ENCODE assay signal across 14 cellular contexts in the genomic region with DNA sequence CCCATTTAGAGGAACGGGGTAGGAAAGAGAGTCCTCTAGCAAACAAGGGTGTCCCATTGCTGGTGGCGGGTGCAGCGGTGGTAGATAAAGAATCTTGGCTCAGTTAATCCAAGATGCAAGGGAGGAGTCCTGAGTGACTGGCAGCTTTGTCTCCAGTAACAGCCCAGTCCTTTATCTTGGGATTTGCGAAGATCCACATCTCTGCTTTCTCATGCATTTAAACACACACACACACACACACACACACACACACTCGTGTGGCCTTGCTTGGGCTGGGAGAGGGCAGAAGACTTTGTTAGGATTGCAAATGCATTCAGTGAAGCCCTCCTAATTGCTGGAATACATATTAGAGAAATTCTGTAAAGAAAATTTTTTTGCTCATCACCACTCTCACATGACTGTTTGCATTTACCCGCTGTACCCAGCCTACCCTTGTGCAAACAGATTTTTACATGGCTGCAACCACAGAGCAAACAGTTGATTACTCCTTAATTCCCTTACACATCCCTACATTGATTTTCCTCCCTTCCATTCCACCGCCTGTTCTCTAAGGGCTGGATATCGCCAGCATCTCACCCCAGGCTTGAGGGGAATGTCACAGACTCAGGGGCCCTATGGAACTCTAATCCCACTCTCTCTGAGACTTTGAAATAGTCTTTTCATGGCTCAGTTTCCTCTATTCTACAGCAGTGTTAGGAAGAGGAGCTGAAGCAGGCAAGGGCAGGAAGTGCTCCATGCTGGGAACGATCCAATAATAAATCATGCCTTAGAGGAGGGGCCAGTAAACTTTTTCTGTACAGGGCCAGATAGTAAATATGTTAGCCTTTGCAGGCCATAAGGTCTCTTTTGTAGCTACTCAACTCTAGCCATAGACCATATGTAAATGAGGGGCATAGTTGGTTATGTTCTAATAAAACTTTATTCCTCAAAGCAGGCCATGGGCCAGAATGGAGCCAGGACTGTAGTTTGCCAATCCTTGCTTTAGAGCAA. TPM values are rescaled to one million over a fixed set of nuclear protein-coding genes. Genes with fewer than 3 reads are reported as not detected.
DNase-seq lines count a peak whose midpoint lies in the region; ATAC-seq, FAIRE-seq and TF ChIP-seq lines count a peak whose summit lies in the region.
"Had no signal": no experiment of that assay in that cellular context is flagged by ENCODE, and none has a peak within 500 bp of the region (broad histone marks: within the 10 kb centered on the region; RNA-seq: fewer than 3 reads in every experiment).

No MANE protein-coding gene starts in this region.

- H3K36me3 ChIP-seq in A673 (ENCODE audit: insufficient read depth, low read length, poor library complexity, severe bottlenecking): no peaks in the 10 kb centered on the region
- peaks cover 5% of the 10 kb centered on the region; the same call in 1 of the 2 replicates for H3K36me3 ChIP-seq in HUES64 (ENCODE audit: insufficient read depth, low read length)
- H3K36me3 ChIP-seq in K562 (ENCODE audit: control insufficient read depth, insufficient read depth, low read length): no peaks in the 10 kb centered on the region
- H3K36me3 ChIP-seq: BLaER1, SJSA1, thoracic aorta had no signal

- no peaks in the 10 kb centered on the region for H3K9me3 ChIP-seq in A673 (ENCODE audit: low read depth, low read length, poor library complexity, severe bottlenecking)
- no peaks in the 10 kb centered on the region for H3K9me3 ChIP-seq in HUES64 (ENCODE audit: insufficient read depth, low read depth, low read length)
- H3K9me3 ChIP-seq in K562 (replicated peaks; ENCODE audit: control insufficient read depth, insufficient read depth, low read depth, low read length): no peaks in the 10 kb centered on the region
- H3K9me3 ChIP-seq: BLaER1, SJSA1, thoracic aorta had no signal

- in situ Hi-C loops in K562 (cut with MboI): no loop called here

- ATAC-seq in K562: peak; percentile 8; the same call in 2 of the 3 replicates
- ATAC-seq in left colon: peak; percentile 51
- no peak for ATAC-seq in HG03469 (IDR thresholded peaks at IDR 0.05; ENCODE audit: unreplicated experiment)
- ATAC-seq in HG03457 (IDR thresholded peaks at IDR 0.05; ENCODE audit: unreplicated experiment): no peak

- POLR2A ChIA-PET in A673 (lab: Charles Lee; ENCODE audit: low non-redundant PET) (no interaction called here), K562 (lab: Yijun Ruan, JAX) (interaction anchor here (0.6 to 2.2 kb wide), 9 partner anchors 9 to 688 kb away, joined by 3 to 18 read pairs (median 3); no protein-coding TSS in a partner anchor)

- no peak overlapping the region for H3K9ac ChIP-seq in HUES64 (ENCODE audit: low read depth, low read length)
- peak overlapping the region; percentile 10 to 46; a peak in 1 of 4 replicates for H3K9ac ChIP-seq in K562 (ENCODE audit: insufficient read depth in 1 of 2, low read depth in 2 of 2, low read length in 2 of 2)
- H3K9ac ChIP-seq: BLaER1 had no signal

- H3K4me3 ChIP-seq in A673 (ENCODE audit: low read depth, low read length, poor library complexity, severe bottlenecking): no peak overlapping the region
- no peak overlapping the region for H3K4me3 ChIP-seq in HUES64 (ENCODE audit: low read length)
- H3K4me3 ChIP-seq in K562: no peak overlapping the region
- H3K4me3 ChIP-seq: BLaER1, SJSA1, thoracic aorta had no signal

- H3K27me3 ChIP-seq in A673 (replicated peaks; ENCODE audit: insufficient read depth, low read depth, low read length, poor library complexity) (no peaks in the 10 kb centered on the region), HUES64 (ENCODE audit: insufficient read depth, low read length) (no peaks in the 10 kb centered on the region), K562 (ENCODE audit: control insufficient read depth in 2 of 2, insufficient read depth in 2 of 2, low read length in 2 of 2) (no peaks in the 10 kb centered on the region)
- H3K27me3 ChIP-seq: SJSA1 had no signal

- TF ChIP-seq CTCF in A673 (conservative IDR thresholded peaks at IDR 0.05; ENCODE audit: low read depth, low read length) (no peak), K562 (IDR thresholded peaks at IDR 0.05 in 2 of 3, conservative IDR thresholded peaks at IDR 0.05 in 1 of 3; ENCODE audit: insufficient read depth in 2 of 3, low read depth in 1 of 3, low read length in 3 of 3) (no peak)

- peaks cover 29% of the 10 kb centered on the region for H3K4me1 ChIP-seq in A673 (ENCODE audit: insufficient read depth, low read length, poor library complexity, severe bottlenecking)
- peaks cover 62% of the 10 kb centered on the region for H3K4me1 ChIP-seq in HUES64 (ENCODE audit: insufficient read depth, low read length)
- H3K4me1 ChIP-seq in K562 (replicated peaks in 1 of 2; ENCODE audit: control insufficient read depth in 2 of 2, insufficient read depth in 2 of 2, low read length in 2 of 2): peaks cover 34 to 53% of the 10 kb centered on the region in 2 experiments

- no peaks in the 10 kb centered on the region for H3K9me1 ChIP-seq in K562 (ENCODE audit: control insufficient read depth, insufficient read depth, low read length)

- FAIRE-seq in K562 (lab: Jason Lieb, UNC): peak; percentile 23
- FAIRE-seq: islet of Langerhans had no signal

- no peak for TF ChIP-seq POLR2A in K562 (conservative IDR thresholded peaks at IDR 0.05)

- WGBS in HUES64: 51% methylated on average over 8 of the region's 9 CpGs
- 16% methylated on average over 9 of the region's 9 CpGs for WGBS in K562 (ENCODE audit: insufficient coverage, low coverage, missing lambda C conversion rate)

- DNase-seq in A673 (ENCODE audit: low spot score): peak; percentile 44
- DNase-seq in K562 (ENCODE audit: extremely low read depth in 1 of 4, low spot score in 3 of 4): peak in 2 of 4 experiments; percentile 47 to 56
- no peak for DNase-seq in left colon
- DNase-seq in activated gamma-delta T cell (lab: John Stamatoyannopoulos, UW): no peak
- no peak for DNase-seq in NCI-H2081 treated with DMSO at 0.1 percent for 48 hours (lab: John Stamatoyannopoulos, UW)
- DNase-seq: activated CD4-positive, alpha-beta T cell treated with anti-CD3 and anti-CD28 coated beads, Interleukin-2, amount 50 U/mL, for 48 hours; NCI-H1930 had no signal

- H3K79me2 ChIP-seq in K562 (ENCODE audit: control insufficient read depth, insufficient read depth, low read length): no peaks in the 10 kb centered on the region

- BruUV-seq in A673 (replicated peaks; lab: Mats Ljungman, UMichigan) (no TSS peak), K562 (replicated peaks; lab: Mats Ljungman, UMichigan) (no TSS peak)

- intact Hi-C loops in A673 (cut with micrococcal nuclease; ENCODE audit: unreplicated experiment): no loop called here
- intact Hi-C loops in K562 (cut with micrococcal nuclease): no loop called here
- intact Hi-C loops in left colon (cut with DNase I, micrococcal nuclease): no loop called here

- H3K27ac ChIP-seq in A673 (ENCODE audit: low read depth, low read length, poor library complexity, severe bottlenecking) (peak overlapping the region; percentile 49), HUES64 (ENCODE audit: low read depth, low read length) (peak overlapping the region; percentile 68; the same call in 1 of the 2 replicates), K562 (ENCODE audit: extremely low read depth, low read depth, low read length) (0 out of 3 replicates have a peak overlapping the region, but pooled peaks have one; percentile 25)
- H3K27ac ChIP-seq: BLaER1, SJSA1, thoracic aorta had no signal

- TF ChIP-seq EP300 in K562 (IDR thresholded peaks at IDR 0.05; ENCODE audit: low read length): no peak

- no peaks in the 10 kb centered on the region for H4K20me1 ChIP-seq in K562 (replicated peaks; ENCODE audit: control insufficient read depth, insufficient read depth, low read length)

- TF ChIP-seq RAD21 in K562 (CRISPR knock-in tag; conservative IDR thresholded peaks at IDR 0.05 in 1 of 2, IDR thresholded peaks at IDR 0.05 in 1 of 2): no peak

- no peak overlapping the region for H3K4me2 ChIP-seq in K562 (ENCODE audit: insufficient read depth, low read length)

- CTCF ChIA-PET in A673 (lab: Charles Lee): no interaction called here
- CTCF ChIA-PET in K562 (lab: Yijun Ruan, JAX; ENCODE audit: low intra/inter-chr PET ratio): interaction anchor here (0.6 kb wide), 1 partner anchor 147 kb away, joined by 3 read pairs; no protein-coding TSS in a partner anchor

- H2AFZ ChIP-seq in K562 (ENCODE audit: low read depth, low read length): peak overlapping the region; percentile 56

RNA-seq across cellular contexts. Expression of a gene that starts 3.5 kb away (rescaled TPM):
- total RNA-seq in A673 (2021): 0.04 and 0.15 TPM in 2 replicates
- polyA plus RNA-seq in HUES64 (2013, experiment 1 of 2): 24.7 TPM
- polyA plus RNA-seq in HUES64 (2013, experiment 2 of 2): 18.1 TPM
- 1.0 and 1.2 TPM in 2 replicates for total RNA-seq in K562 (2011; cell fraction: chromatin; rRNA removed; ENCODE audit: low replicate concordance)
- 0.53 and 1.0 TPM in 2 replicates for total RNA-seq in K562 (2011; cell fraction: nucleolus; rRNA removed)
- total RNA-seq in K562 (2011; cell fraction: nucleoplasm; rRNA removed): 1.0 and 2.0 TPM in 2 replicates
- 0.14 and 0.20 TPM in 2 replicates for total RNA-seq in K562 (2014; rRNA removed)
- total RNA-seq in K562 (2014; rRNA removed; fragmentation: Illumina TruSeq; extraction: Trizol): 0.16 and 0.18 TPM in 2 replicates
- 0.08 and 0.11 TPM in 2 replicates for total RNA-seq in K562 (2015; rRNA removed; fragmentation: Illumina TruSeq; extraction: Trizol)
- 0.22 and 0.35 TPM in 2 replicates for total RNA-seq in K562 (2021)
- 0.20 and 0.21 TPM in 2 replicates for polyA plus RNA-seq in K562 (2011; rRNA removed)
- polyA plus RNA-seq in K562 (2011; cell fraction: cytosol; rRNA removed): 0.16 and 0.25 TPM in 2 replicates
- polyA plus RNA-seq in K562 (2011; cell fraction: nucleus; rRNA removed): 0.20 and 0.33 TPM in 2 replicates
- 0.21 and 0.35 TPM in 2 replicates for polyA plus RNA-seq in K562 (2012)
- polyA plus RNA-seq in K562 (2014; fragmentation: Illumina TruSeq; extraction: Trizol): 0.10 TPM in 2 replicates
- polyA plus RNA-seq in K562 (2014; fragmentation: Nextera tagmentation; extraction: Ambion mirVana): under 1 TPM; 0.06 to 0.08 TPM
- polyA plus RNA-seq in K562 (2014; rRNA removed): 0.16 and 0.26 TPM in 2 replicates
- polyA minus RNA-seq in K562 (2011; rRNA and poly(A)+ RNA removed): 0.51 and 0.67 TPM in 2 replicates
- polyA minus RNA-seq in K562 (2011; cell fraction: cytosol; rRNA and poly(A)+ RNA removed): 0.19 TPM in 1 of 2 replicates, not detected in the other
- 0.40 and 0.44 TPM in 2 replicates for polyA minus RNA-seq in K562 (2011; cell fraction: nucleus; rRNA and poly(A)+ RNA removed)
- 10 to 100 TPM; 49.7 to 66.2 TPM for total RNA-seq in left colon
- total RNA-seq: SJSA1 had no signal

RNA-seq across cellular contexts. Expression of a gene that starts 34.2 kb away (rescaled TPM):
- not detected in 2 replicates for total RNA-seq in A673 (2021)
- polyA plus RNA-seq in HUES64 (2013, experiment 1 of 2): 7.3 TPM
- polyA plus RNA-seq in HUES64 (2013, experiment 2 of 2): 6.1 TPM
- total RNA-seq in K562 (2011; cell fraction: chromatin; rRNA removed; ENCODE audit: low replicate concordance): not detected in 2 replicates
- not detected in 2 replicates for total RNA-seq in K562 (2011; cell fraction: nucleolus; rRNA removed)
- total RNA-seq in K562 (2011; cell fraction: nucleoplasm; rRNA removed): not detected in 2 replicates
- total RNA-seq in K562 (2014; rRNA removed): not detected in 2 replicates
- total RNA-seq in K562 (2014; rRNA removed; fragmentation: Illumina TruSeq; extraction: Trizol): not detected in 2 replicates
- total RNA-seq in K562 (2015; rRNA removed; fragmentation: Illumina TruSeq; extraction: Trizol): not detected in 2 replicates
- total RNA-seq in K562 (2021): not detected in 2 replicates
- polyA plus RNA-seq in K562 (2011; rRNA removed): not detected in 2 replicates
- not detected in 2 replicates for polyA plus RNA-seq in K562 (2011; cell fraction: cytosol; rRNA removed)
- polyA plus RNA-seq in K562 (2011; cell fraction: nucleus; rRNA removed): not detected in 2 replicates
- polyA plus RNA-seq in K562 (2012): not detected in 2 replicates
- polyA plus RNA-seq in K562 (2014; fragmentation: Illumina TruSeq; extraction: Trizol): not detected in 2 replicates
- not detected for polyA plus RNA-seq in K562 (2014; fragmentation: Nextera tagmentation; extraction: Ambion mirVana)
- not detected in 2 replicates for polyA plus RNA-seq in K562 (2014; rRNA removed)
- polyA minus RNA-seq in K562 (2011; rRNA and poly(A)+ RNA removed): not detected in 2 replicates
- polyA minus RNA-seq in K562 (2011; cell fraction: cytosol; rRNA and poly(A)+ RNA removed): not detected in 2 replicates
- not detected in 2 replicates for polyA minus RNA-seq in K562 (2011; cell fraction: nucleus; rRNA and poly(A)+ RNA removed)
- not detected for total RNA-seq in left colon
- total RNA-seq: SJSA1, thoracic aorta had no signal

RNA-seq across cellular contexts. Expression of a gene that starts 55.8 kb away (rescaled TPM):
- total RNA-seq in A673 (2021) (1.7 and 2.0 TPM in 2 replicates), K562 (2014; rRNA removed) (0.20 and 0.23 TPM in 2 replicates), K562 (2014; rRNA removed; fragmentation: Illumina TruSeq; extraction: Trizol) (0.69 and 0.77 TPM in 2 replicates), K562 (2015; rRNA removed; fragmentation: Illumina TruSeq; extraction: Trizol) (0.34 and 0.51 TPM in 2 replicates), K562 (2021) (0.92 and 0.95 TPM in 2 replicates), left colon (1 to 10 TPM in 1 of 2 donors, not detected in 1; 1.0 TPM)
- 0.20 TPM for polyA plus RNA-seq in HUES64 (2013, experiment 1 of 2)
- not detected for polyA plus RNA-seq in HUES64 (2013, experiment 2 of 2)
- 3.9 and 6.5 TPM in 2 replicates for total RNA-seq in K562 (2011; cell fraction: chromatin; rRNA removed; ENCODE audit: low replicate concordance)
- total RNA-seq in K562 (2011; cell fraction: nucleolus; rRNA removed): 3.2 and 3.3 TPM in 2 replicates
- total RNA-seq in K562 (2011; cell fraction: nucleoplasm; rRNA removed): 5.9 and 7.7 TPM in 2 replicates
- polyA plus RNA-seq in K562 (2011; rRNA removed) (0.54 and 1.7 TPM in 2 replicates), K562 (2014; fragmentation: Illumina TruSeq; extraction: Trizol) (0.43 and 0.48 TPM in 2 replicates), K562 (2014; fragmentation: Nextera tagmentation; extraction: Ambion mirVana) (not detected), K562 (2014; rRNA removed) (0.21 TPM in 1 of 2 replicates, not detected in the other)
- 0.19 and 1.4 TPM in 2 replicates for polyA plus RNA-seq in K562 (2011; cell fraction: cytosol; rRNA removed)
- 2.5 and 3.8 TPM in 2 replicates for polyA plus RNA-seq in K562 (2011; cell fraction: nucleus; rRNA removed)
- polyA plus RNA-seq in K562 (2012): 0.40 and 1.4 TPM in 2 replicates
- polyA minus RNA-seq in K562 (2011; rRNA and poly(A)+ RNA removed): 0.60 and 1.3 TPM in 2 replicates
- not detected in 2 replicates for polyA minus RNA-seq in K562 (2011; cell fraction: cytosol; rRNA and poly(A)+ RNA removed)
- polyA minus RNA-seq in K562 (2011; cell fraction: nucleus; rRNA and poly(A)+ RNA removed): 0.54 and 1.7 TPM in 2 replicates
- total RNA-seq: SJSA1 had no signal

Comparison
In these comparisons a context has a peak if more than half of its experiments do, and no peak if none do; other contexts are left out.
1. ATAC-seq: peak in K562 (single experiment) and left colon (single experiment); none in HG03469 (single experiment) and HG03457 (single experiment).
2. RNA of a gene that starts 3.5 kb away (total RNA-seq): 49.7 to 66.2 TPM in left colon; 0.08 to 2.0 TPM in K562 and 0.04 to 0.15 TPM in A673; every median in the first group is over 10 times any median in the second.
3. Peak in every context shown above with its lines, with median percentiles within 50 percentile points of each other: H3K27ac ChIP-seq.